23 cellular contexts compared by ENCODE assay signal in the genomic region with DNA sequence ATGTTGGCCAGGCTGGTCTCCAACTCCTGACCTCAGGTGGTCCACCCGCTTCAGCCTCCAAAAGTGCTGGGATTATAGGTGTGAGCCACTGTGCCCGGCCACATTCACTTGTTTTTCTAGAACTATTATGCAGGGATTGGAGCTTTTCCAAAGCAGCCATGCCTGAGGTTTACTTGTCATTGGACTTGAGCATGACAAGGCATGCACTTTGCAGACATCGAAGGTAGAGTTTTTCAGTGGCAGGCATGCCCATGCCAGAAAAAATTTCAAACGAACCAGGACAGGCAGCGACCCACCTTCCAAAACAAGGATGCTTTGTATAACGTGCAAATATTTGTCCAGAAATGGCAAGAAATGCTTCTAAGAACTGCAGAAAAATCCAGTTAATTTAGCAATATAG. TPM values are rescaled to one million over a fixed set of nuclear protein-coding genes. Genes with fewer than 3 reads are reported as not detected.
"Had no signal": no experiment of that assay in that cellular context is flagged by ENCODE, and none has a peak within 500 bp of the region (broad histone marks: within the 10 kb centered on the region; RNA-seq: fewer than 3 reads in every experiment).

No MANE protein-coding gene starts in this region.

- H3K27me3 ChIP-seq: hepatocyte, ovary, tibial artery had no signal

- H3K79me2 ChIP-seq: hepatocyte had no signal

- H3K27ac ChIP-seq: hepatocyte, left lung, ovary, tibial artery had no signal

- H3K36me3 ChIP-seq: left lung, ovary, tibial artery had no signal

- H3K9me3 ChIP-seq: left lung, ovary, tibial artery had no signal

- H3K4me1 ChIP-seq: left lung had no signal

- H3K4me3 ChIP-seq: hepatocyte, left lung, ovary, tibial artery had no signal

- H2AFZ ChIP-seq: hepatocyte had no signal

- H3K4me2 ChIP-seq: hepatocyte had no signal

- DNase-seq: activated CD8-positive, alpha-beta memory T cell treated with anti-CD3 and anti-CD28 coated beads for 24 hours; activated CD8-positive, alpha-beta memory T cell treated with anti-CD3 and anti-CD28 coated beads, Interleukin-2, amount 50 U/mL, for 4 hours; activated naive CD4-positive, alpha-beta T cell treated with Interleukin-2 at 50 U/mL for 16 hours; activated naive CD8-positive, alpha-beta T cell treated with anti-CD3 and anti-CD28 coated beads for 36 hours; activated T-cell treated with anti-CD3 and anti-CD28 coated beads, Interleukin-2, amount 50 U/mL, for 24 hours; erythroblast; foreskin melanocyte; glutamatergic neuron; immature natural killer cell; kidney glomerular epithelial cell; left lung; midbrain; natural killer cell; ovary; right cardiac atrium; stimulated activated CD4-positive, alpha-beta T cell treated with anti-CD3 and anti-CD28 coated beads, Interleukin-4, amount 100 ng/mL, for 4 hours; stimulated activated naive CD8-positive, alpha-beta T cell treated with anti-CD3 and anti-CD28 coated beads, Interleukin-15, Interleukin-2, amounts not matched to agents 100 U/mL and 50 U/mL, for 24 hours; T-helper 1 cell had no signal

RNA-seq across cellular contexts. Expression of a gene that starts 17.7 kb away (rescaled TPM):
- total RNA-seq: activated T-helper 17 cell treated with anti-CD3 and anti-CD28 coated beads, Interleukin-2, amount 50 U/mL, for 72 hours; lung microvascular endothelial cell; natural killer cell had no signal

RNA-seq across cellular contexts. Expression of a gene that starts 24.9 kb away (rescaled TPM):
- total RNA-seq: activated naive CD8-positive, alpha-beta T cell treated with anti-CD3 and anti-CD28 coated beads for 36 hours; activated T-helper 17 cell treated with anti-CD3 and anti-CD28 coated beads, Interleukin-2, amount 50 U/mL, for 72 hours; lung microvascular endothelial cell; subcutaneous adipose tissue had no signal

RNA-seq across cellular contexts. Expression of a gene that starts 40.3 kb away (rescaled TPM):
- total RNA-seq: activated T-helper 17 cell treated with anti-CD3 and anti-CD28 coated beads, Interleukin-2, amount 50 U/mL, for 72 hours; natural killer cell had no signal
